Comparison of ENCODE assay signal across 19 cellular contexts in the genomic region with DNA sequence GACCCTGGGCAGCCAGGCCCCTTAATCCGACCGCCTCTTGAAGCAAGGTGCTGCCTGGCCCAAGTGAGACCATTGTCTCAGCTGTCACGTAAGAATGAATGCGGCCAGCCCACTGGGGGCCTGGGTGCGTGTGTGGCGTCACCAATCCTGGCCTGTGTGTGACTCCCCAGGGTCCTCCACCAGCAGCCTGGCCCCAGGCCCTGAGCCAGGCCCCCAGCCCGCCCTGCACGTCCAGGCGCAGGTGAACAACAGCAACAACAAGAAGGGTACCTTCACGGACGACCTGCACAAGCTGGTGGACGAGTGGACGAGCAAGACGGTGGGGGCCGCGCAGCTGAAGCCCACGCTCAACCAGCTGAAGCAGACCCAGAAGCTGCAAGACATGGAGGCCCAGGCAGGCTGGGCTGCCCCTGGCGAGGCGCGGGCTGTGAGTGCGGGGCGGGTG.
DNase-seq lines count a peak whose midpoint lies in the region; ATAC-seq and TF ChIP-seq lines count a peak whose summit lies in the region.
"Had no signal": no experiment of that assay in that cellular context is flagged by ENCODE, and none has a peak within 500 bp of the region (broad histone marks: within the 10 kb centered on the region; RNA-seq: fewer than 3 reads in every experiment).

No MANE protein-coding gene starts in this region.

- H3K4me3 Mint-ChIP-seq in activated CD8-positive, alpha-beta memory T cell treated with anti-CD3 and anti-CD28 coated beads, Interleukin-2, amount 10 ng/mL, durations not matched to agents 7 days and 5 days = no peak overlapping the region
- H3K4me3 Mint-ChIP-seq: CD4-positive, alpha-beta memory T cell had no signal

- H3K27ac ChIP-seq in osteoblast (ENCODE audit: low read depth, low read length) (no peak overlapping the region), upper lobe of right lung (no peak overlapping the region)
- H3K27ac ChIP-seq: GM23248 had no signal

- H3K9me3 ChIP-seq in osteoblast (ENCODE audit: low read depth, low read length) (no peaks in the 10 kb centered on the region), upper lobe of right lung (no peaks in the 10 kb centered on the region)

- CTCF ChIA-PET in activated CD8-positive, alpha-beta memory T cell treated with anti-CD3 and anti-CD28 coated beads, Interleukin-2, amount 10 ng/mL, durations not matched to agents 7 days and 5 days (lab: Charles Lee) = no interaction called here

- TF ChIP-seq CTCF in osteoblast (IDR thresholded peaks at IDR 0.05; ENCODE audit: extremely low read depth, low read depth, low read length) (no peak), upper lobe of right lung (IDR thresholded peaks at IDR 0.05) (no peak)

- no peak overlapping the region for H3K27ac Mint-ChIP-seq in activated CD8-positive, alpha-beta memory T cell treated with anti-CD3 and anti-CD28 coated beads, Interleukin-2, amount 10 ng/mL, durations not matched to agents 7 days and 5 days
- H3K27ac Mint-ChIP-seq: CD4-positive, alpha-beta memory T cell had no signal

- no peaks in the 10 kb centered on the region for H3K79me2 ChIP-seq in osteoblast (ENCODE audit: insufficient read depth, low read length)

- no peak overlapping the region for H3K4me2 ChIP-seq in osteoblast (ENCODE audit: insufficient read depth, low read length)

- DNase-seq in activated CD8-positive, alpha-beta memory T cell treated with anti-CD3 and anti-CD28 coated beads, Interleukin-2, amount 10 ng/mL, durations not matched to agents 7 days and 5 days = peak; percentile 25
- DNase-seq in activated CD8-positive, alpha-beta memory T cell treated with anti-CD3 and anti-CD28 coated beads, Interleukin-2, amount 50 U/mL, for 48 hours = no peak
- DNase-seq in iPS-NIHi7 (ENCODE audit: extremely low spot score) (peak; percentile 7), osteoblast (ENCODE audit: insufficient read length, low spot score, missing footprints) (peak; percentile 14), upper lobe of right lung (peak; percentile 57), AG20443 (ENCODE audit: low spot score) (no peak)
- DNase-seq: 8988T; Calu3; CD4-positive, alpha-beta memory T cell; DMS79; GM23248; NCI-H187 treated with DMSO at 0.1 percent for 48 hours; NCI-H2171; NCI-H446; NCI-H69; NK-92 treated with Interleukin-12 subunit alpha and Interleukin-12 subunit beta, amount 100 ng/mL, for 24 hours; OCI-M1 had no signal

- ATAC-seq in activated CD8-positive, alpha-beta memory T cell treated with anti-CD3 and anti-CD28 coated beads, Interleukin-2, amount 10 ng/mL, durations not matched to agents 7 days and 5 days = no peak
- ATAC-seq in upper lobe of right lung = no peak
- no peak for ATAC-seq in GM21825 (IDR thresholded peaks at IDR 0.05; ENCODE audit: unreplicated experiment)
- no peak for ATAC-seq in GM19351 (IDR thresholded peaks at IDR 0.05; ENCODE audit: unreplicated experiment)

- H3K27me3 ChIP-seq in osteoblast (ENCODE audit: insufficient read depth, low read length) (peaks cover 9% of the 10 kb centered on the region), upper lobe of right lung (no peaks in the 10 kb centered on the region)

- intact Hi-C loops in upper lobe of right lung (cut with DNase I) = loop anchor here (10.0 kb wide), 1 partner anchor 153 kb away; no protein-coding TSS in a partner anchor

- H3K36me3 Mint-ChIP-seq in activated CD8-positive, alpha-beta memory T cell treated with anti-CD3 and anti-CD28 coated beads, Interleukin-2, amount 10 ng/mL, durations not matched to agents 7 days and 5 days = no peaks in the 10 kb centered on the region
- H3K36me3 Mint-ChIP-seq: CD4-positive, alpha-beta memory T cell had no signal

- H3K36me3 ChIP-seq in osteoblast (ENCODE audit: insufficient read depth, low read length) = no peaks in the 10 kb centered on the region
- no peaks in the 10 kb centered on the region for H3K36me3 ChIP-seq in upper lobe of right lung

- no peak overlapping the region for H3K4me3 ChIP-seq in osteoblast (ENCODE audit: insufficient read depth, low read length)
- no peak overlapping the region for H3K4me3 ChIP-seq in upper lobe of right lung
- H3K4me3 ChIP-seq: GM23248 had no signal

- no peaks in the 10 kb centered on the region for H4K20me1 ChIP-seq in osteoblast (ENCODE audit: insufficient read depth, low read length)

- no peaks in the 10 kb centered on the region for H3K9me3 Mint-ChIP-seq in activated CD8-positive, alpha-beta memory T cell treated with anti-CD3 and anti-CD28 coated beads, Interleukin-2, amount 10 ng/mL, durations not matched to agents 7 days and 5 days (ENCODE audit: low read depth)
- H3K9me3 Mint-ChIP-seq: CD4-positive, alpha-beta memory T cell had no signal

- H3K4me1 ChIP-seq in osteoblast (ENCODE audit: insufficient read depth, low read length) = no peaks in the 10 kb centered on the region
- no peaks in the 10 kb centered on the region for H3K4me1 ChIP-seq in upper lobe of right lung

- H3K27me3 Mint-ChIP-seq in activated CD8-positive, alpha-beta memory T cell treated with anti-CD3 and anti-CD28 coated beads, Interleukin-2, amount 10 ng/mL, durations not matched to agents 7 days and 5 days = peaks cover 21% of the 10 kb centered on the region

- peaks cover 5% of the 10 kb centered on the region for H3K4me1 Mint-ChIP-seq in activated CD8-positive, alpha-beta memory T cell treated with anti-CD3 and anti-CD28 coated beads, Interleukin-2, amount 10 ng/mL, durations not matched to agents 7 days and 5 days

- no peak overlapping the region for H2AFZ ChIP-seq in osteoblast (ENCODE audit: low read length)
- H2AFZ ChIP-seq: GM23248 had no signal

Comparison
In these comparisons a context has a peak if more than half of its experiments do, and no peak if none do; other contexts are left out.
1. DNase-seq: peak in activated CD8-positive, alpha-beta memory T cell treated with anti-CD3 and anti-CD28 coated beads, Interleukin-2, amount 10 ng/mL, durations not matched to agents 7 days and 5 days (single experiment), iPS-NIHi7 (single experiment), osteoblast (single experiment) and upper lobe of right lung (single experiment); none in activated CD8-positive, alpha-beta memory T cell treated with anti-CD3 and anti-CD28 coated beads, Interleukin-2, amount 50 U/mL, for 48 hours (single experiment) and AG20443 (single experiment).